ENCODE assay signal across 27 cellular contexts in genomic region chr4:117796677-117797076, GRCh38.
DNase-seq lines count a peak whose midpoint lies in the region; ATAC-seq and TF ChIP-seq lines count a peak whose summit lies in the region.
"Had no signal": no experiment of that assay in that cellular context is flagged by ENCODE, and none has a peak within 500 bp of the region (broad histone marks: within the 10 kb centered on the region; RNA-seq: fewer than 3 reads in every experiment).

No MANE protein-coding gene starts in this region.

- peaks cover 15% of the 10 kb centered on the region for H3K4me1 Mint-ChIP-seq in MCF 10A (ENCODE audit: insufficient read depth, unreplicated experiment)
- H3K4me1 Mint-ChIP-seq: naive thymus-derived CD8-positive, alpha-beta T cell had no signal

- H3K27me3 ChIP-seq in breast epithelium (no peaks in the 10 kb centered on the region), foreskin keratinocyte (no peaks in the 10 kb centered on the region)
- H3K27me3 ChIP-seq: MG63, Peyer's patch, SJCRH30, upper lobe of left lung had no signal

- no peaks in the 10 kb centered on the region for H3K9me3 Mint-ChIP-seq in MCF 10A (ENCODE audit: unreplicated experiment)
- H3K9me3 Mint-ChIP-seq: activated CD8-positive, alpha-beta T cell treated with anti-CD3 and anti-CD28 coated beads for 36 hours; mesothelial cell of epicardium; naive thymus-derived CD8-positive, alpha-beta T cell had no signal

- no peaks in the 10 kb centered on the region for H3K36me3 ChIP-seq in breast epithelium
- H3K36me3 ChIP-seq: left ventricle myocardium inferior, MG63, Peyer's patch, SJCRH30, upper lobe of left lung had no signal

- no peak overlapping the region for H3K4me3 ChIP-seq in breast epithelium
- H3K4me3 ChIP-seq: left ventricle myocardium inferior, MG63, Peyer's patch, SJCRH30, skin epidermis, upper lobe of left lung had no signal

- no peak overlapping the region for H3K4me3 Mint-ChIP-seq in MCF 10A (ENCODE audit: unreplicated experiment)
- H3K4me3 Mint-ChIP-seq: activated CD8-positive, alpha-beta T cell treated with anti-CD3 and anti-CD28 coated beads for 36 hours; HFFc6; mesothelial cell of epicardium; naive thymus-derived CD8-positive, alpha-beta T cell had no signal

- no peaks in the 10 kb centered on the region for H3K36me3 Mint-ChIP-seq in MCF 10A (ENCODE audit: insufficient read depth, unreplicated experiment)
- H3K36me3 Mint-ChIP-seq: mesothelial cell of epicardium; naive thymus-derived CD8-positive, alpha-beta T cell had no signal

- no peaks in the 10 kb centered on the region for H3K9me3 ChIP-seq in breast epithelium
- H3K9me3 ChIP-seq: left ventricle myocardium inferior, MG63, Peyer's patch, SJCRH30, upper lobe of left lung had no signal

- DNase-seq in MCF 10A (ENCODE audit: unreplicated experiment) (peak; percentile 8), breast epithelium (ENCODE audit: low spot score in 2 of 2) (no peak), NCI-H2227 (lab: John Stamatoyannopoulos, UW; ENCODE audit: unreplicated experiment) (peak; percentile 85), foreskin keratinocyte (peak; percentile 21 to 45), RKO (ENCODE audit: low spot score) (no peak), NCI-H187 (lab: John Stamatoyannopoulos, UW) (no peak), mucosa of gallbladder (ENCODE audit: low spot score) (no peak)
- no peak for DNase-seq in activated naive CD4-positive, alpha-beta T cell treated with Interleukin-2 at 50 U/mL for 16 hours
- DNase-seq: ACHN; activated CD4-positive, alpha-beta T cell treated with anti-CD3 and anti-CD28 coated beads for 1 hour; activated CD8-positive, alpha-beta T cell treated with anti-CD3 and anti-CD28 coated beads for 36 hours; activated effector memory CD4-positive, alpha-beta T cell treated with anti-CD3 and anti-CD28 coated beads, Interleukin-2, amount 50 U/mL, for 16 hours; C1 segment of cervical spinal cord; erythroblast; HFFc6; left ventricle myocardium inferior; MG63; naive thymus-derived CD8-positive, alpha-beta T cell; NCI-H146; NK-92 treated with Interleukin-12 subunit alpha and Interleukin-12 subunit beta, amount 100 ng/mL, for 24 hours; occipital lobe; Peyer's patch; SJCRH30; stimulated activated CD4-positive, alpha-beta T cell treated with anti-CD3 and anti-CD28 coated beads, Interleukin-2, amount 100 ng/mL, for 24 hours; upper lobe of left lung had no signal

- BruUV-seq in MCF 10A (replicated peaks; lab: Mats Ljungman, UMichigan): no TSS peak

- H3K4me1 ChIP-seq in breast epithelium (no peaks in the 10 kb centered on the region), foreskin keratinocyte (peaks cover 5% of the 10 kb centered on the region)
- H3K4me1 ChIP-seq: left ventricle myocardium inferior, Peyer's patch, upper lobe of left lung had no signal

- peak; percentile 18 for ATAC-seq in foreskin keratinocyte
- ATAC-seq: activated CD8-positive, alpha-beta T cell treated with anti-CD3 and anti-CD28 coated beads for 36 hours; naive thymus-derived CD8-positive, alpha-beta T cell had no signal

- H3K27me3 Mint-ChIP-seq in MCF 10A (ENCODE audit: insufficient read depth, unreplicated experiment): no peaks in the 10 kb centered on the region
- H3K27me3 Mint-ChIP-seq: activated CD8-positive, alpha-beta T cell treated with anti-CD3 and anti-CD28 coated beads for 36 hours; naive thymus-derived CD8-positive, alpha-beta T cell had no signal

- no peak overlapping the region for H3K27ac ChIP-seq in breast epithelium
- no peak overlapping the region for H3K27ac ChIP-seq in foreskin keratinocyte
- H3K27ac ChIP-seq: left ventricle myocardium inferior, Peyer's patch, SJCRH30, skin epidermis, upper lobe of left lung had no signal

- TF ChIP-seq CTCF in MCF 10A (IDR thresholded peaks at IDR 0.05; ENCODE audit: unreplicated experiment): no peak
- no peak for TF ChIP-seq CTCF in breast epithelium (IDR thresholded peaks at IDR 0.05)
- no peak for TF ChIP-seq CTCF in foreskin keratinocyte (conservative IDR thresholded peaks at IDR 0.05)

- POLR2A ChIA-PET in MCF 10A (lab: Yijun Ruan, JAX): no interaction called here

- TF ChIP-seq POLR2A in breast epithelium (IDR thresholded peaks at IDR 0.05): no peak

- no peak overlapping the region for H3K27ac Mint-ChIP-seq in MCF 10A (ENCODE audit: low read depth, unreplicated experiment)
- H3K27ac Mint-ChIP-seq: activated CD8-positive, alpha-beta T cell treated with anti-CD3 and anti-CD28 coated beads for 36 hours; HFFc6; mesothelial cell of epicardium; naive thymus-derived CD8-positive, alpha-beta T cell had no signal

- intact Hi-C loops in MCF 10A (cut with micrococcal nuclease): no loop called here
- intact Hi-C loops in breast epithelium (cut with DNase I; ENCODE audit: low total_unique reads): no loop called here

- CTCF ChIA-PET in MCF 10A (lab: Yijun Ruan, JAX): interaction anchor here (1.0 kb wide), 1 partner anchor 280 kb away, joined by 4 read pairs; no protein-coding TSS in a partner anchor

Comparison
In these comparisons a context has a peak if more than half of its experiments do, and no peak if none do; other contexts are left out.
1. DNase-seq: peak in MCF 10A (single experiment), NCI-H2227 (single experiment) and foreskin keratinocyte (2 of 2); none in breast epithelium (0 of 2), RKO (single experiment), NCI-H187 (0 of 2), activated naive CD4-positive, alpha-beta T cell treated with Interleukin-2 at 50 U/mL for 16 hours (single experiment) and mucosa of gallbladder (single experiment).